In genomic region chr5:83865579-83865978, GRCh38 we compare ENCODE assay signal across 36 cellular contexts.
"Had no signal": no experiment of that assay in that cellular context is flagged by ENCODE, and none has a peak within 500 bp of the region (broad histone marks: within the 10 kb centered on the region; RNA-seq: fewer than 3 reads in every experiment).

No MANE protein-coding gene starts in this region.

- H3K27ac Mint-ChIP-seq: activated B cell treated with CpG ODN at 0.5 μM for 24 hours; activated CD4-positive, alpha-beta memory T cell treated with anti-CD3 and anti-CD28 coated beads for 36 hours; activated CD4-positive, alpha-beta T cell treated with anti-CD3 and anti-CD28 coated beads, Interleukin-2, amount 10 ng/mL, durations not matched to agents 24 days and 14 days; activated CD8-positive, alpha-beta T cell treated with anti-CD3 and anti-CD28 coated beads for 36 hours; activated naive CD4-positive, alpha-beta T cell treated with anti-CD3 and anti-CD28 coated beads for 36 hours; activated naive CD4-positive, alpha-beta T cell treated with anti-CD3 and anti-CD28 coated beads, Interleukin-2, amount 50 U/mL, for 72 hours; activated naive CD8-positive, alpha-beta T cell treated with anti-CD3 and anti-CD28 coated beads for 36 hours; activated T-cell treated with anti-CD3 and anti-CD28 coated beads, Interleukin-2, amount 50 U/mL, for 72 hours; activated T-helper 1 cell treated with anti-CD3 and anti-CD28 coated beads, Interleukin-12 subunit alpha, Interleukin-12 subunit beta, Interleukin-2, Interleukin-4 antibody, amounts not matched to agents 30 ng/mL and 10 ng/mL and 1 ng/mL, durations not matched to agents 14 hours and 24 hours and 36 hours; activated T-helper 17 cell treated with anti-CD3 and anti-CD28 coated beads, Interleukin-2, amount 50 U/mL, for 72 hours; T-helper 1 cell treated with Interleukin-12 subunit alpha and Interleukin-12 subunit beta and Interleukin-4 antibody, amounts not matched to agents 30 μg/mL and 1 μg/mL, for 36 hours; T-helper 2 cell treated with Interferon-gamma antibody and Interleukin-4, amounts not matched to agents 5 μg/mL and 100 μg/mL, for 36 hours had no signal

- H3K9me3 Mint-ChIP-seq: activated CD4-positive, alpha-beta memory T cell treated with anti-CD3 and anti-CD28 coated beads for 36 hours; activated CD4-positive, alpha-beta T cell treated with anti-CD3 and anti-CD28 coated beads, Interleukin-2, amount 10 ng/mL, durations not matched to agents 24 days and 14 days; activated CD8-positive, alpha-beta T cell treated with anti-CD3 and anti-CD28 coated beads for 36 hours; activated naive CD4-positive, alpha-beta T cell treated with anti-CD3 and anti-CD28 coated beads for 36 hours; activated naive CD8-positive, alpha-beta T cell treated with anti-CD3 and anti-CD28 coated beads for 36 hours; activated T-cell treated with anti-CD3 and anti-CD28 coated beads, Interleukin-2, amount 50 U/mL, for 4 hours; activated T-cell treated with anti-CD3 and anti-CD28 coated beads, Interleukin-2, amount 50 U/mL, for 72 hours; activated T-helper 1 cell treated with anti-CD3 and anti-CD28 coated beads, Interleukin-12 subunit alpha, Interleukin-12 subunit beta, Interleukin-2, Interleukin-4 antibody, amounts not matched to agents 30 ng/mL and 10 ng/mL and 1 ng/mL, durations not matched to agents 14 hours and 24 hours and 36 hours; activated T-helper 17 cell treated with anti-CD3 and anti-CD28 coated beads, Interleukin-2, amount 50 U/mL, for 72 hours; T-helper 1 cell treated with Interleukin-12 subunit alpha and Interleukin-12 subunit beta and Interleukin-4 antibody, amounts not matched to agents 30 μg/mL and 1 μg/mL, for 36 hours; T-helper 2 cell treated with Interferon-gamma antibody and Interleukin-4, amounts not matched to agents 5 μg/mL and 100 μg/mL, for 36 hours had no signal

- H3K27ac ChIP-seq: adrenal gland, body of pancreas, brain microvascular endothelial cell, breast epithelium, VCaP had no signal

- H3K4me1 Mint-ChIP-seq: activated B cell treated with CpG ODN at 0.5 μM for 24 hours; activated CD4-positive, alpha-beta T cell treated with anti-CD3 and anti-CD28 coated beads, Interleukin-2, amount 10 ng/mL, durations not matched to agents 24 days and 14 days; activated naive CD8-positive, alpha-beta T cell treated with anti-CD3 and anti-CD28 coated beads for 36 hours; activated T-helper 17 cell treated with anti-CD3 and anti-CD28 coated beads, Interleukin-2, amount 50 U/mL, for 72 hours had no signal

- ATAC-seq: activated CD8-positive, alpha-beta T cell treated with anti-CD3 and anti-CD28 coated beads for 36 hours; activated naive CD4-positive, alpha-beta T cell treated with anti-CD3 and anti-CD28 coated beads, Interleukin-2, amount 50 U/mL, for 72 hours; activated T-cell treated with anti-CD3 and anti-CD28 coated beads, Interleukin-2, amount 50 U/mL, for 4 hours; activated T-cell treated with anti-CD3 and anti-CD28 coated beads, Interleukin-2, amount 50 U/mL, for 72 hours; activated T-helper 17 cell treated with anti-CD3 and anti-CD28 coated beads, Interleukin-2, amount 50 U/mL, for 72 hours; body of pancreas had no signal

- H3K4me3 ChIP-seq: adrenal gland, body of pancreas, breast epithelium had no signal

- H3K36me3 Mint-ChIP-seq: activated CD4-positive, alpha-beta memory T cell treated with anti-CD3 and anti-CD28 coated beads for 36 hours; activated naive CD4-positive, alpha-beta T cell treated with anti-CD3 and anti-CD28 coated beads, Interleukin-2, amount 50 U/mL, for 72 hours; activated naive CD8-positive, alpha-beta T cell treated with anti-CD3 and anti-CD28 coated beads for 36 hours had no signal

- H3K27me3 Mint-ChIP-seq: activated B cell treated with CpG ODN at 0.5 μM for 24 hours; activated CD4-positive, alpha-beta memory T cell treated with anti-CD3 and anti-CD28 coated beads for 36 hours; activated T-helper 17 cell treated with anti-CD3 and anti-CD28 coated beads, Interleukin-2, amount 50 U/mL, for 72 hours had no signal

- FAIRE-seq: astrocyte, TTC549 had no signal

- DNase-seq: activated B cell treated with CpG ODN at 0.5 μM for 24 hours; activated CD4-positive, alpha-beta memory T cell treated with anti-CD3 and anti-CD28 coated beads for 36 hours; activated CD4-positive, alpha-beta T cell treated with anti-CD3 and anti-CD28 coated beads for 4 hours; activated CD4-positive, alpha-beta T cell treated with anti-CD3 and anti-CD28 coated beads, Interleukin-2, amount 10 ng/mL, durations not matched to agents 24 days and 14 days; activated CD4-positive, alpha-beta T cell treated with anti-CD3 and anti-CD28 coated beads, Interleukin-2, amount 50 U/mL, for 1 hour; activated CD4-positive, alpha-beta T cell treated with anti-CD3 and anti-CD28 coated beads, Interleukin-2, amount 50 U/mL, for 4 hours; activated CD4-positive, CD25-positive, alpha-beta regulatory T cell treated with anti-CD3 and anti-CD28 coated beads, Interleukin-2, amount 50 U/mL, for 72 hours; activated CD8-positive, alpha-beta memory T cell treated with anti-CD3 and anti-CD28 coated beads, Interleukin-2, amount 50 U/mL, for 4 hours; activated CD8-positive, alpha-beta T cell treated with anti-CD3 and anti-CD28 coated beads for 36 hours; activated effector memory CD4-positive, alpha-beta T cell treated with anti-CD3 and anti-CD28 coated beads, Interleukin-2, amount 50 U/mL, for 16 hours; activated gamma-delta T cell treated with Interleukin-2 at 50 U/mL for 16 hours; activated naive CD4-positive, alpha-beta T cell; activated naive CD4-positive, alpha-beta T cell treated with anti-CD3 and anti-CD28 coated beads for 36 hours; activated naive CD4-positive, alpha-beta T cell treated with anti-CD3 and anti-CD28 coated beads, Interleukin-2, amount 50 U/mL, for 16 hours; activated naive CD8-positive, alpha-beta T cell treated with anti-CD3 and anti-CD28 coated beads for 36 hours; activated T-cell treated with anti-CD3 and anti-CD28 coated beads for 4 hours; activated T-cell treated with anti-CD3 and anti-CD28 coated beads, Interleukin-2, amount 50 U/mL, for 1 hour; activated T-cell treated with anti-CD3 and anti-CD28 coated beads, Interleukin-2, amount 50 U/mL, for 4 hours; activated T-cell treated with anti-CD3 and anti-CD28 coated beads, Interleukin-2, amount 50 U/mL, for 72 hours; adrenal gland; amniotic stem cell; aorta; body of pancreas; brain microvascular endothelial cell; central memory CD4-positive, alpha-beta T cell; T-helper 2 cell; T-helper 9 cell had no signal

- H3K4me3 Mint-ChIP-seq: activated B cell treated with CpG ODN at 0.5 μM for 24 hours; activated CD4-positive, alpha-beta memory T cell treated with anti-CD3 and anti-CD28 coated beads for 36 hours; activated CD4-positive, alpha-beta T cell treated with anti-CD3 and anti-CD28 coated beads, Interleukin-2, amount 10 ng/mL, durations not matched to agents 24 days and 14 days; activated CD8-positive, alpha-beta T cell treated with anti-CD3 and anti-CD28 coated beads for 36 hours; activated naive CD4-positive, alpha-beta T cell treated with anti-CD3 and anti-CD28 coated beads for 36 hours; activated naive CD8-positive, alpha-beta T cell treated with anti-CD3 and anti-CD28 coated beads for 36 hours; activated T-cell treated with anti-CD3 and anti-CD28 coated beads, Interleukin-2, amount 50 U/mL, for 4 hours; activated T-cell treated with anti-CD3 and anti-CD28 coated beads, Interleukin-2, amount 50 U/mL, for 72 hours; activated T-helper 1 cell treated with anti-CD3 and anti-CD28 coated beads, Interleukin-12 subunit alpha, Interleukin-12 subunit beta, Interleukin-2, Interleukin-4 antibody, amounts not matched to agents 30 ng/mL and 10 ng/mL and 1 ng/mL, durations not matched to agents 14 hours and 24 hours and 36 hours; activated T-helper 17 cell treated with anti-CD3 and anti-CD28 coated beads, Interleukin-2, amount 50 U/mL, for 72 hours; T-helper 1 cell treated with Interleukin-12 subunit alpha and Interleukin-12 subunit beta and Interleukin-4 antibody, amounts not matched to agents 30 μg/mL and 1 μg/mL, for 36 hours; T-helper 2 cell treated with Interferon-gamma antibody and Interleukin-4, amounts not matched to agents 5 μg/mL and 100 μg/mL, for 36 hours had no signal
